35 cellular contexts compared by ENCODE assay signal in the genomic region with DNA sequence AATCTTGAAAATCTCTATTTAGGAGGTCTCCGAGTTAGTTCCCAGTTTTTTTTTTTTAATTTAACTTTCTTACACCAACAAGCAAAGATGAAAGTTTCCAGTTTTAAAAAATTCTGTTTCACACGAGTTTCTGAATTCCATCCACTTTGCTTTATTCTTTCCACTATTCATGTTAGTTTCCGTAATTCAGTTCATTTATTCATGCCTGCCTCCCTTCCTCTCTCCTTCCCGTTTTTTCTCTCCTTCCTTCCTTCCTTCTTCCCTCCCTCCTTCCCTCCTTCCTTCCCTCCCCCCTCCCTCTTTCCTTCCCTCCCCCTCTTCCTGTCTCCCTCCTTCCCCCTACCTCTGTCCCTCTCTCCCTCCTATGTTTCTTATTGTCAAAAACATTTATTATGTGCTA. TPM values are rescaled to one million over a fixed set of nuclear protein-coding genes. Genes with fewer than 3 reads are reported as not detected.
"Had no signal": no experiment of that assay in that cellular context is flagged by ENCODE, and none has a peak within 500 bp of the region (broad histone marks: within the 10 kb centered on the region; RNA-seq: fewer than 3 reads in every experiment).

No MANE protein-coding gene starts in this region.

- FAIRE-seq: TTC549 had no signal

- ATAC-seq: activated CD4-positive, alpha-beta T cell treated with anti-CD3 and anti-CD28 coated beads for 36 hours; activated CD4-positive, CD25-positive, alpha-beta regulatory T cell treated with anti-CD3 and anti-CD28 coated beads, Interleukin-2, amount 50 U/mL, for 24 hours; activated CD8-positive, alpha-beta memory T cell treated with anti-CD3 and anti-CD28 coated beads, Interleukin-2, amount 10 ng/mL, durations not matched to agents 7 days and 5 days; activated CD8-positive, alpha-beta T cell treated with anti-CD3 and anti-CD28 coated beads, Interleukin-2, amount 10 ng/mL, durations not matched to agents 7 days and 5 days; activated naive CD4-positive, alpha-beta T cell treated with anti-CD3 and anti-CD28 coated beads, Interleukin-2, amount 50 U/mL, for 72 hours; activated T-cell treated with anti-CD3 and anti-CD28 coated beads, Interleukin-2, amount 50 U/mL, for 4 hours; activated T-cell treated with anti-CD3 and anti-CD28 coated beads, Interleukin-2, amount 50 U/mL, for 72 hours; activated T-helper 17 cell treated with anti-CD3 and anti-CD28 coated beads, Interleukin-2, amount 50 U/mL, for 72 hours; body of pancreas had no signal

- H3K4me3 ChIP-seq: adrenal gland, body of pancreas, breast epithelium had no signal

- H3K9me3 ChIP-seq: adrenal gland, body of pancreas, breast epithelium had no signal

- H3K4me1 ChIP-seq: body of pancreas, breast epithelium had no signal

- H3K36me3 ChIP-seq: adrenal gland, brain microvascular endothelial cell, breast epithelium had no signal

- H3K27me3 ChIP-seq: adrenal gland, body of pancreas, brain microvascular endothelial cell, breast epithelium had no signal

- H3K27ac ChIP-seq: adrenal gland, body of pancreas, brain microvascular endothelial cell, breast epithelium, VCaP had no signal

- DNase-seq: activated CD4-positive, alpha-beta memory T cell treated with anti-CD3 and anti-CD28 coated beads, Interleukin-2, amount 10 ng/mL, durations not matched to agents 7 days and 5 days; activated CD4-positive, alpha-beta T cell treated with anti-CD3 and anti-CD28 coated beads for 1 hour; activated CD4-positive, alpha-beta T cell treated with anti-CD3 and anti-CD28 coated beads for 36 hours; activated CD4-positive, alpha-beta T cell treated with anti-CD3 and anti-CD28 coated beads for 48 hours; activated CD4-positive, alpha-beta T cell treated with anti-CD3 and anti-CD28 coated beads, Interleukin-2, amount 10 ng/mL, durations not matched to agents 7 days and 5 days; activated CD4-positive, alpha-beta T cell treated with anti-CD3 and anti-CD28 coated beads, Interleukin-2, amount 50 U/mL, for 48 hours; activated CD4-positive, CD25-positive, alpha-beta regulatory T cell; activated CD8-positive, alpha-beta memory T cell treated with anti-CD3 and anti-CD28 coated beads for 24 hours; activated CD8-positive, alpha-beta memory T cell treated with anti-CD3 and anti-CD28 coated beads, Interleukin-2, amount 10 ng/mL, durations not matched to agents 7 days and 5 days; activated CD8-positive, alpha-beta memory T cell treated with anti-CD3 and anti-CD28 coated beads, Interleukin-2, amount 50 U/mL, for 48 hours; activated CD8-positive, alpha-beta T cell treated with anti-CD3 and anti-CD28 coated beads, Interleukin-2, amount 10 ng/mL, durations not matched to agents 7 days and 5 days; activated effector memory CD4-positive, alpha-beta T cell treated with anti-CD3 and anti-CD28 coated beads, Interleukin-2, amount 50 U/mL, for 16 hours; activated gamma-delta T cell treated with Interleukin-2 at 50 U/mL for 16 hours; activated naive CD4-positive, alpha-beta T cell; activated naive CD4-positive, alpha-beta T cell treated with anti-CD3 and anti-CD28 coated beads for 36 hours; activated naive CD4-positive, alpha-beta T cell treated with anti-CD3 and anti-CD28 coated beads, Interleukin-2, amount 50 U/mL, for 16 hours; activated naive CD8-positive, alpha-beta T cell treated with anti-CD3 and anti-CD28 coated beads for 36 hours; activated T-cell treated with anti-CD3 and anti-CD28 coated beads, Interleukin-2, amount 50 U/mL, for 4 hours; activated T-cell treated with anti-CD3 and anti-CD28 coated beads, Interleukin-2, amount 50 U/mL, for 72 hours; adrenal gland; amniotic stem cell; aorta; body of pancreas; brain microvascular endothelial cell; central memory CD4-positive, alpha-beta T cell; T-helper 1 cell; T-helper 2 cell; T-helper 9 cell had no signal

RNA-seq across cellular contexts. Expression of a gene that starts 22.3 kb away (rescaled TPM):
- total RNA-seq: activated CD4-positive, alpha-beta memory T cell treated with anti-CD3 and anti-CD28 coated beads, Interleukin-2, amount 10 ng/mL, durations not matched to agents 7 days and 5 days; activated CD4-positive, alpha-beta T cell treated with anti-CD3 and anti-CD28 coated beads for 36 hours; activated CD4-positive, alpha-beta T cell treated with anti-CD3 and anti-CD28 coated beads, Interleukin-2, amount 10 ng/mL, durations not matched to agents 7 days and 5 days; activated CD8-positive, alpha-beta T cell treated with anti-CD3 and anti-CD28 coated beads, Interleukin-2, amount 10 ng/mL, durations not matched to agents 7 days and 5 days; activated naive CD4-positive, alpha-beta T cell treated with anti-CD3 and anti-CD28 coated beads for 36 hours; activated naive CD4-positive, alpha-beta T cell treated with anti-CD3 and anti-CD28 coated beads, Interleukin-2, amount 50 U/mL, for 72 hours; activated naive CD8-positive, alpha-beta T cell treated with anti-CD3 and anti-CD28 coated beads for 36 hours; activated T-cell treated with anti-CD3 and anti-CD28 coated beads, Interleukin-2, amount 50 U/mL, for 72 hours; activated T-helper 1 cell treated with anti-CD3 and anti-CD28 coated beads, Interleukin-12 subunit alpha, Interleukin-12 subunit beta, Interleukin-2, Interleukin-4 antibody, amounts not matched to agents 30 ng/mL and 10 ng/mL and 1 ng/mL, durations not matched to agents 14 hours and 24 hours and 36 hours; activated T-helper 17 cell treated with anti-CD3 and anti-CD28 coated beads, Interleukin-2, amount 50 U/mL, for 72 hours had no signal
